Comparison of ENCODE assay signal across 1 cellular context in the genomic region with DNA sequence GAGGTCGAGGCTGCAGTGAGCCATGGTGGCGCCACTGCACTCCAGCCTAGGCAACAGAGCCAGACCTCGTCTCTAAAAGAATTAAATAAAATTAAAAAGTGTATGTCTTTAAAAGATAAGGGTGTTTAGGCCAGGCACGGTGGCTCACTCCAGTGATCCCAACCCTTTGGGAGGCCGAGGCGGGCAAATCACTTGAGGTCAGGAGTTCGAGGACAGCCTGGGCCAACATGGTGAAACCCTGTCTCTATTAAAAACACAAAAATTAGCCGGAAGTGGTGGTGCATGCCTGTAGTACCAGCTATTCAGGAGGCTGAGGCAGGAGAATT.
TF ChIP-seq lines count a peak whose summit lies in the region.

No MANE protein-coding gene starts in this region.

TF ChIP-seq in H1, 55 proteins besides CTCF, POLR2A, EP300 and RAD21:
- no peak for TF ChIP-seq SP4 (IDR thresholded peaks at IDR 0.05; ENCODE audit: low read length)
TF ChIP-seq in H1: peak in this region for 0.
